9 cellular contexts compared by ENCODE assay signal in the genomic region with DNA sequence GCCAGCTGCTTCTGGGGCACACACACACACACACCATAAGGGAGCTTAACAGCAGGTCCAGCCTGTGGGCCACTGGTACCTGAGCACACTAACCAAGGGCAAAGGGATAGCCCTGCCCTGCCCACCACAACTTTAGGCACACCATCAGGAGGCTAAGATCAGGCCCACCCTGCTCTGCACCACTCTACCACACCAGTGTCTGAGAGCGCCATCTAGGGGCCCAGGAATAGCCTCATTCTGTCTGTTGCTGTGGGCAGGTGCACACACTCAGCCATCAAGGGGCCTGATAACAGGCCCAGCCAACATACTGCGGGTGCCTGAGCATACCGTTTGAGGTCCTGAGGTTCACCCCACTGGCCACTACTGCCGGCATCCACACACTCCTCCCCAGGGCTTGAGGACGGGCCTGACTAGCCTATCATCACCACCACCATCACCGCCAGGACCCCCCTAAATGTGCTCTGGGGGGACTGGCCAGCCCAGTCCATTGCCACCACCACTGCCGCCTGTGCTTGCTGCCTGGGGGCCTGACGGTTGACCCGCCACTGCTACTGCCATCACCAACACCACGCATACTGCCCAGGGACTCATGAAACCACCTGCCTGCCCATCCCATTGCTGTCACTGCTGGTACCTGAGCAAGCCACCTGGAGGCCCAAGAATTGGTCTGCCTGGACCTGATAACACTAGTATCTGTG. TPM values are rescaled to one million over a fixed set of nuclear protein-coding genes. Genes with fewer than 3 reads are reported as not detected.
A peak's percentile ranks its signal among the peaks of the same experiment; 100 is the strongest.
DNase-seq lines count a peak whose midpoint lies in the region; ATAC-seq and TF ChIP-seq lines count a peak whose summit lies in the region.
"Had no signal": no experiment of that assay in that cellular context is flagged by ENCODE, and none has a peak within 500 bp of the region (broad histone marks: within the 10 kb centered on the region; RNA-seq: fewer than 3 reads in every experiment).

No MANE protein-coding gene starts in this region.

- peaks cover 0 to under 1% (median 0%) of the 10 kb centered on the region in 3 donors for H3K4me1 ChIP-seq in gastroesophageal sphincter

- TF ChIP-seq CTCF in fibroblast of villous mesenchyme (IDR thresholded peaks at IDR 0.05; ENCODE audit: insufficient read depth, low read depth, low read length) (peak; percentile 51), gastroesophageal sphincter (IDR thresholded peaks at IDR 0.05) (no peak)

- H3K4me3 ChIP-seq in fibroblast of villous mesenchyme (ENCODE audit: low read depth, low read length) (no peak overlapping the region), gastroesophageal sphincter (no peak overlapping the region)

- peaks cover 0 to 25% of the 10 kb centered on the region in 2 donors for H3K36me3 ChIP-seq in gastroesophageal sphincter

- H3K9me3 Mint-ChIP-seq in activated CD4-positive, alpha-beta memory T cell treated with anti-CD3 and anti-CD28 coated beads for 36 hours, result no peaks in the 10 kb centered on the region
- H3K9me3 Mint-ChIP-seq: naive B cell had no signal

- DNase-seq in ELR (ENCODE audit: low read depth) (peak; percentile 39), HK-2 (ENCODE audit: unreplicated experiment) (peak; percentile 12), fibroblast of villous mesenchyme (ENCODE audit: low read depth) (peak; percentile 14)
- DNase-seq in activated CD4-positive, alpha-beta memory T cell treated with anti-CD3 and anti-CD28 coated beads for 36 hours, result peak; percentile 77
- peak; percentile 14 for DNase-seq in stimulated activated CD8-positive, alpha-beta memory T cell treated with anti-CD3 and anti-CD28 coated beads, Interleukin-12 subunit alpha, Interleukin-12 subunit beta, amount 100 ng/mL, for 1 hour (ENCODE audit: low read depth)
- DNase-seq: naive B cell had no signal

- CTCF ChIA-PET in activated CD4-positive, alpha-beta memory T cell treated with anti-CD3 and anti-CD28 coated beads for 36 hours (lab: Charles Lee), result interaction anchor here (0.6 to 1.4 kb wide), 10 partner anchors 9 to 283 kb away, joined by 3 to 8 read pairs (median 4); partner anchors contain the start of gene BATF3

- no peak overlapping the region for H3K27ac Mint-ChIP-seq in activated CD4-positive, alpha-beta memory T cell treated with anti-CD3 and anti-CD28 coated beads for 36 hours
- H3K27ac Mint-ChIP-seq: naive B cell had no signal

- POLR2A ChIA-PET in activated CD4-positive, alpha-beta memory T cell treated with anti-CD3 and anti-CD28 coated beads for 36 hours (lab: Charles Lee), result interaction anchor here (1.0 kb wide), 1 partner anchor 63 kb away, joined by 3 read pairs; no protein-coding TSS in a partner anchor

- H3K4me1 Mint-ChIP-seq in activated CD4-positive, alpha-beta memory T cell treated with anti-CD3 and anti-CD28 coated beads for 36 hours (ENCODE audit: low read depth), result peaks cover 28% of the 10 kb centered on the region

- no peak overlapping the region for H3K27ac ChIP-seq in gastroesophageal sphincter

- WGBS in gastroesophageal sphincter (ENCODE audit: low coverage in 1 of 2), 2 donors, result 96% methylated on average over 4 of the region's 10 CpGs; no CpG with 5 or more reads in 1 of the 2 donors

- no peaks in the 10 kb centered on the region for H3K27me3 Mint-ChIP-seq in activated CD4-positive, alpha-beta memory T cell treated with anti-CD3 and anti-CD28 coated beads for 36 hours
- H3K27me3 Mint-ChIP-seq: naive B cell had no signal

- ATAC-seq in gastroesophageal sphincter (no peak), HG03108 (IDR thresholded peaks at IDR 0.05; ENCODE audit: unreplicated experiment) (no peak), GM21529 (IDR thresholded peaks at IDR 0.05; ENCODE audit: unreplicated experiment) (no peak)

- H3K27me3 ChIP-seq in gastroesophageal sphincter, result no peaks in the 10 kb centered on the region

- H3K9me3 ChIP-seq in gastroesophageal sphincter, result no peaks in the 10 kb centered on the region

- no peak for TF ChIP-seq EP300 in gastroesophageal sphincter (IDR thresholded peaks at IDR 0.05)

- peaks cover 26% of the 10 kb centered on the region for H3K36me3 Mint-ChIP-seq in activated CD4-positive, alpha-beta memory T cell treated with anti-CD3 and anti-CD28 coated beads for 36 hours

- TF ChIP-seq POLR2A in gastroesophageal sphincter (IDR thresholded peaks at IDR 0.05), result no peak

- intact Hi-C loops in activated CD4-positive, alpha-beta memory T cell treated with anti-CD3 and anti-CD28 coated beads for 36 hours (cut with micrococcal nuclease), result loop anchor here (1.0 kb wide), 2 partner anchors 61 to 95 kb away; partner anchors contain the start of gene BATF3

- no peak overlapping the region for H3K4me3 Mint-ChIP-seq in activated CD4-positive, alpha-beta memory T cell treated with anti-CD3 and anti-CD28 coated beads for 36 hours
- H3K4me3 Mint-ChIP-seq: naive B cell had no signal

RNA-seq across cellular contexts. Expression of gene NSL1, which starts 31.3 kb away (rescaled TPM):
- 10 to 100 TPM; 39.8 to 41.8 TPM for total RNA-seq in activated CD4-positive, alpha-beta memory T cell treated with anti-CD3 and anti-CD28 coated beads for 36 hours
- total RNA-seq in fibroblast of villous mesenchyme (36.7 and 42.3 TPM in 2 replicates), gastroesophageal sphincter (10 to 100 TPM; 20.1 to 36.4 (median 31.1) TPM)

RNA-seq across cellular contexts. Expression of gene TATDN3, which starts 31.4 kb away (rescaled TPM):
- total RNA-seq in activated CD4-positive, alpha-beta memory T cell treated with anti-CD3 and anti-CD28 coated beads for 36 hours, result 10 to 100 TPM; 19.2 to 20.7 TPM
- total RNA-seq in fibroblast of villous mesenchyme, result 10.6 and 15.5 TPM in 2 replicates
- total RNA-seq in gastroesophageal sphincter, result 10 to 100 TPM in 2 of 4 donors, 1 to 10 TPM in 2; 7.9 to 23.0 (median 9.9) TPM

Comparison
In these comparisons a context has a peak if more than half of its experiments do, and no peak if none do; other contexts are left out.
1. DNase-seq: peak in every context shown above with its lines; median percentile 77 in activated CD4-positive, alpha-beta memory T cell treated with anti-CD3 and anti-CD28 coated beads for 36 hours; 39 in ELR; 14 in fibroblast of villous mesenchyme; 14 in stimulated activated CD8-positive, alpha-beta memory T cell treated with anti-CD3 and anti-CD28 coated beads, Interleukin-12 subunit alpha, Interleukin-12 subunit beta, amount 100 ng/mL, for 1 hour; 12 in HK-2.